In the genomic region with DNA sequence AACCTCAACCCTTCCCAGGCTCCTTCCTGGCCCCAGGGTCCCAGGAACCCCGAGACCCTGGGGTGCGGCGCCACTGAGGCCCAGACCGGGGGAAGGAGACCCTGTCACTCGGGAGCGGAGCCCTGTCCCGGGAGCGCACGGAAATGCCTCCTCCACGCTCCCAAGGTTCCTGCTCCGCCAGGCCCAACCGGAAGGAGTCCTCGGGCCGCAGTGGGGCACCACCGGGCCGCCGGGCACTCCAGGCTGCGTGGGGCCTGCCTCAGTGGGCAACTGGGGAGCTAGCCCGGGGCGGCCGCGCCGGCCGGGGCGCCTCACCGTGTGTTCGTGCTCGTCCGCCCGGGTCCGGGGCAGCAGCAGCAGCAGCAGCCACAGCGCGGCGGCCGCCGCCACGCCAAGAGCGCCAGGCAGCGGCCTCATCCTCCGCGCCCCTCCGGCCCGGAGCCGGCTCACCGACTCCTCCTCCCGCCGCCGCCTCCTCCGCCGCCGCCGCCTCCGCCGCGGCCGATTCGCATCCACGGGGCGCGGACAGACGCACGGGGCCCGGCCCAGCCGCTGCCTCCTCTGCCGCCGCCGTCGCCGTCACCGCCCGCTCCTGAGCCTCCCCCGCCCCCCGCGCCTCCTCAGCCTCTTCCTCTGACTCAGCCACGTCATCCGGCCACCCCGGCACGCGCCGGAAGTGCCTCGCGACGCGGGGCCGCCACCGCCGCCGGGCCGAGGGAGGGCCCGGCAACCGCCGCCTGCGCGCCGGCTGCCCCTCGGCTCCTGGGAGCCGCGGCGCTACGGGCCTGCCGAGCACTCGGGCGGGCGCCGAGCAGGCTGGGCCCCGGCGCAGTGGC, we compare ENCODE assay signal across 1 cellular context.
A peak's percentile ranks its signal among the peaks of the same experiment; 100 is the strongest.
TF ChIP-seq lines count a peak whose summit lies in the region.

Gene TM9SF3 (minus strand): TSS at position 594 of the 836 bp plus-strand sequence. CDS start 177 bp downstream, at position 417.

TF ChIP-seq in GM23338, 12 proteins besides CTCF, POLR2A, EP300 and RAD21 (continued from another document):
- TF ChIP-seq, protein P1, sequence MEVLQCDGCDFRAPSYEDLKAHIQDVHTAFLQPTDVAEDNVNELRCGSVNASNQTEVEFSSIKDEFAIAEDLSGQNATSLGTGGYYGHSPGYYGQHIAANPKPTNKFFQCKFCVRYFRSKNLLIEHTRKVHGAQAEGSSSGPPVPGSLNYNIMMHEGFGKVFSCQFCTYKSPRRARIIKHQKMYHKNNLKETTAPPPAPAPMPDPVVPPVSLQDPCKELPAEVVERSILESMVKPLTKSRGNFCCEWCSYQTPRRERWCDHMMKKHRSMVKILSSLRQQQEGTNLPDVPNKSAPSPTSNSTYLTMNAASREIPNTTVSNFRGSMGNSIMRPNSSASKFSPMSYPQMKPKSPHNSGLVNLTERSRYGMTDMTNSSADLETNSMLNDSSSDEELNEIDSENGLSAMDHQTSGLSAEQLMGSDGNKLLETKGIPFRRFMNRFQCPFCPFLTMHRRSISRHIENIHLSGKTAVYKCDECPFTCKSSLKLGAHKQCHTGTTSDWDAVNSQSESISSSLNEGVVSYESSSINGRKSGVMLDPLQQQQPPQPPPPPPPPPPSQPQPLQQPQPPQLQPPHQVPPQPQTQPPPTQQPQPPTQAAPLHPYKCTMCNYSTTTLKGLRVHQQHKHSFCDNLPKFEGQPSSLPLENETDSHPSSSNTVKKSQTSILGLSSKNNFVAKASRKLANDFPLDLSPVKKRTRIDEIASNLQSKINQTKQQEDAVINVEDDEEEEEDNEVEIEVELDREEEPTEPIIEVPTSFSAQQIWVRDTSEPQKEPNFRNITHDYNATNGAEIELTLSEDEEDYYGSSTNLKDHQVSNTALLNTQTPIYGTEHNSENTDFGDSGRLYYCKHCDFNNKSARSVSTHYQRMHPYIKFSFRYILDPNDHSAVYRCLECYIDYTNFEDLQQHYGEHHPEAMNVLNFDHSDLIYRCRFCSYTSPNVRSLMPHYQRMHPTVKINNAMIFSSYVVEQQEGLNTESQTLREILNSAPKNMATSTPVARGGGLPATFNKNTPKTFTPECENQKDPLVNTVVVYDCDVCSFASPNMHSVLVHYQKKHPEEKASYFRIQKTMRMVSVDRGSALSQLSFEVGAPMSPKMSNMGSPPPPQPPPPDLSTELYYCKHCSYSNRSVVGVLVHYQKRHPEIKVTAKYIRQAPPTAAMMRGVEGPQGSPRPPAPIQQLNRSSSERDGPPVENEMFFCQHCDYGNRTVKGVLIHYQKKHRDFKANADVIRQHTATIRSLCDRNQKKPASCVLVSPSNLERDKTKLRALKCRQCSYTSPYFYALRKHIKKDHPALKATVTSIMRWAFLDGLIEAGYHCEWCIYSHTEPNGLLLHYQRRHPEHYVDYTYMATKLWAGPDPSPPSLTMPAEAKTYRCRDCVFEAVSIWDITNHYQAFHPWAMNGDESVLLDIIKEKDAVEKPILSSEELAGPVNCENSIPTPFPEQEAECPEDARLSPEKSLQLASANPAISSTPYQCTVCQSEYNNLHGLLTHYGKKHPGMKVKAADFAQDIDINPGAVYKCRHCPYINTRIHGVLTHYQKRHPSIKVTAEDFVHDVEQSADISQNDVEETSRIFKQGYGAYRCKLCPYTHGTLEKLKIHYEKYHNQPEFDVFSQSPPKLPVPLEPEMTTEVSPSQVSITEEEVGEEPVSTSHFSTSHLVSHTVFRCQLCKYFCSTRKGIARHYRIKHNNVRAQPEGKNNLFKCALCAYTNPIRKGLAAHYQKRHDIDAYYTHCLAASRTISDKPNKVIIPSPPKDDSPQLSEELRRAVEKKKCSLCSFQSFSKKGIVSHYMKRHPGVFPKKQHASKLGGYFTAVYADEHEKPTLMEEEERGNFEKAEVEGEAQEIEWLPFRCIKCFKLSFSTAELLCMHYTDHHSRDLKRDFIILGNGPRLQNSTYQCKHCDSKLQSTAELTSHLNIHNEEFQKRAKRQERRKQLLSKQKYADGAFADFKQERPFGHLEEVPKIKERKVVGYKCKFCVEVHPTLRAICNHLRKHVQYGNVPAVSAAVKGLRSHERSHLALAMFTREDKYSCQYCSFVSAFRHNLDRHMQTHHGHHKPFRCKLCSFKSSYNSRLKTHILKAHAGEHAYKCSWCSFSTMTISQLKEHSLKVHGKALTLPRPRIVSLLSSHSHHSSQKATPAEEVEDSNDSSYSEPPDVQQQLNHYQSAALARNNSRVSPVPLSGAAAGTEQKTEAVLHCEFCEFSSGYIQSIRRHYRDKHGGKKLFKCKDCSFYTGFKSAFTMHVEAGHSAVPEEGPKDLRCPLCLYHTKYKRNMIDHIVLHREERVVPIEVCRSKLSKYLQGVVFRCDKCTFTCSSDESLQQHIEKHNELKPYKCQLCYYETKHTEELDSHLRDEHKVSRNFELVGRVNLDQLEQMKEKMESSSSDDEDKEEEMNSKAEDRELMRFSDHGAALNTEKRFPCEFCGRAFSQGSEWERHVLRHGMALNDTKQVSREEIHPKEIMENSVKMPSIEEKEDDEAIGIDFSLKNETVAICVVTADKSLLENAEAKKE (CRISPR knock-in tag; IDR thresholded peaks at IDR 0.05), result no peak
- TF ChIP-seq STAT1 (IDR thresholded peaks at IDR 0.05; ENCODE audit: unreplicated experiment) (no peak), POLR2AphosphoS5 (IDR thresholded peaks at IDR 0.05; ENCODE audit: low read depth) (peak; percentile 56), JUNB (IDR thresholded peaks at IDR 0.05; ENCODE audit: unreplicated experiment) (no peak), EZH2phosphoT487 (IDR thresholded peaks at IDR 0.05; ENCODE audit: unreplicated experiment) (no peak), NANOG (IDR thresholded peaks at IDR 0.05; ENCODE audit: borderline replicate concordance) (no peak)
